ENCODE assay signal across 1 cellular context in the genomic region with DNA sequence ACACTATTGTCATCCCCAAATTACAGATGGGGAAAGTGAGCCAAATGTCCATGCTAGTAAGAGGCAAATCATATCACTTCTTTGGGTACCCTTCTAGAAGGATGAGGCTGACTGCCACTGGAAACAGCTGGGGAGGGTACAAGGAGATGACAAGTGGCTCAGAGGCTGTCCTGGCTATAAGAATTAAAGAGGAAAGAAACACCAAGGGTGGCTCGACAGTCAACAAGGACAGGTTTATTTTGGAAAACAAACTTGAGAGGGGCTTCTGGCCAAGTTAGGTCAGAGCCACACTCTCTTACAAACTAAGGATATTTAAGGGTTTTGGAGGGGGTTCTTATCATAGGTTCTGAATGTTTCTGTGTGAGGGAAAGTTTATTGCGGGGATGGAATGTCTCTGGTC.
A peak's percentile ranks its signal among the peaks of the same experiment; 100 is the strongest.
TF ChIP-seq lines count a peak whose summit lies in the region.

No MANE protein-coding gene starts in this region.

TF ChIP-seq in HepG2, 621 proteins besides CTCF, POLR2A, EP300 and RAD21:
- TF ChIP-seq ISL2 (CRISPR knock-in tag; IDR thresholded peaks at IDR 0.05) (no peak), ZNF850 (CRISPR knock-in tag; conservative IDR thresholded peaks at IDR 0.05) (peak; percentile 57; the same call in 1 of the 2 replicates)
TF ChIP-seq in HepG2: peak in this region for 1.
